1 cellular context compared by ENCODE assay signal in the genomic region with DNA sequence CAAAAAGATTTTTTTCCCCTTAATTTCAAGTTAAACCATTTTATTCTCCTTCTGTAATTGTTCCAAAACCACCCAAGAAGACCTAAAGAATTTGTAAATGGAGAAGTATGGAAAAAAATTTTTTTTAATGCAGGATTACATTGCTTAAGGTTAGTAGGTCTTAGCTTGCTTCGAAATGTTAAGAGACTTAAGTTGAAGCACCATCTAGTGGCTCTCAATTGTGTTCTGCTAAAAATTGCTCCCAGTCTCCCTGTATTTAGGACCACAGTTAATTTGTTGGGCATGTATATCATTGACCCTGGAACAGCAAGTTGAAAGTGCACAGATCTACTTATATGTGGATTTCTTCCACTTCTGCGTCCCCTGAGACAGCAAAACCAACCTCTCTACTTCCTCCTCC.
TF ChIP-seq lines count a peak whose summit lies in the region.

No MANE protein-coding gene starts in this region.

TF ChIP-seq in liver, 16 proteins besides CTCF, POLR2A, EP300 and RAD21:
- TF ChIP-seq ZBTB33 (IDR thresholded peaks at IDR 0.05) (no peak), YY1 (IDR thresholded peaks at IDR 0.05) (no peak), RXRA (IDR thresholded peaks at IDR 0.05) (no peak), TAF1 (conservative IDR thresholded peaks at IDR 0.05) (no peak), GABPA (IDR thresholded peaks at IDR 0.05 in 1 of 2, conservative IDR thresholded peaks at IDR 0.05 in 1 of 2) (no peak), HNF4G (IDR thresholded peaks at IDR 0.05) (no peak), REST (IDR thresholded peaks at IDR 0.05) (no peak), JUND (IDR thresholded peaks at IDR 0.05) (no peak), NR2F2 (IDR thresholded peaks at IDR 0.05) (no peak), FOXA1 (IDR thresholded peaks at IDR 0.05) (no peak), SP1 (IDR thresholded peaks at IDR 0.05) (no peak), EGR1 (IDR thresholded peaks at IDR 0.05; ENCODE audit: low read depth in 2 of 2) (no peak), FOXA2 (IDR thresholded peaks at IDR 0.05) (no peak), HNF4A (conservative IDR thresholded peaks at IDR 0.05) (no peak)
- TF ChIP-seq, protein P1, sequence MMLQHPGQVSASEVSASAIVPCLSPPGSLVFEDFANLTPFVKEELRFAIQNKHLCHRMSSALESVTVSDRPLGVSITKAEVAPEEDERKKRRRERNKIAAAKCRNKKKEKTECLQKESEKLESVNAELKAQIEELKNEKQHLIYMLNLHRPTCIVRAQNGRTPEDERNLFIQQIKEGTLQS (IDR thresholded peaks at IDR 0.05), result no peak
